Comparison of ENCODE assay signal across 24 cellular contexts in genomic region chr5:133939668-133940067, GRCh38. TPM values are rescaled to one million over a fixed set of nuclear protein-coding genes. Genes with fewer than 3 reads are reported as not detected.
DNase-seq lines count a peak whose midpoint lies in the region; ATAC-seq and TF ChIP-seq lines count a peak whose summit lies in the region.
"Had no signal": no experiment of that assay in that cellular context is flagged by ENCODE, and none has a peak within 500 bp of the region (broad histone marks: within the 10 kb centered on the region; RNA-seq: fewer than 3 reads in every experiment).

No MANE protein-coding gene starts in this region.

- peak overlapping the region; percentile 29 for H3K27ac Mint-ChIP-seq in activated CD4-positive, alpha-beta T cell treated with anti-CD3 and anti-CD28 coated beads, Interleukin-2, amount 10 ng/mL, durations not matched to agents 24 days and 14 days
- H3K27ac Mint-ChIP-seq in activated T-helper 2 cell treated with anti-CD3 and anti-CD28 coated beads, Interferon-gamma antibody, Interleukin-2, Interleukin-4, amounts not matched to agents 10 μg/mL and 5 μg/mL and 100 μg/mL, durations not matched to agents 14 hours and 24 hours and 36 hours = peak overlapping the region; percentile 5
- H3K27ac Mint-ChIP-seq in stimulated activated memory B cell treated with anti-CD40 and anti-IgM and Interleukin-4, amounts not matched to agents 10 μg/mL and 1 μg/mL and 100 μg/mL, for 72 hours = peak overlapping the region; percentile 62
- no peak overlapping the region for H3K27ac Mint-ChIP-seq in progenitor cell of endocrine pancreas
- H3K27ac Mint-ChIP-seq: activated CD4-positive, alpha-beta T cell treated with anti-CD3 and anti-CD28 coated beads for 36 hours; activated T-cell treated with anti-CD3 and anti-CD28 coated beads, Interleukin-2, amount 50 U/mL, for 24 hours; dendritic cell treated with granulocyte-macrophage colony-stimulating factor and Interleukin-4, amounts not matched to agents 40 ng/mL and 50 ng/mL, for 4 days; T-helper 2 cell treated with Interferon-gamma antibody and Interleukin-4, amounts not matched to agents 5 μg/mL and 100 μg/mL, for 36 hours had no signal

- H3K36me3 Mint-ChIP-seq in activated CD4-positive, alpha-beta T cell treated with anti-CD3 and anti-CD28 coated beads, Interleukin-2, amount 10 ng/mL, durations not matched to agents 24 days and 14 days (ENCODE audit: low read depth) = no peaks in the 10 kb centered on the region
- H3K36me3 Mint-ChIP-seq in activated T-helper 2 cell treated with anti-CD3 and anti-CD28 coated beads, Interferon-gamma antibody, Interleukin-2, Interleukin-4, amounts not matched to agents 10 μg/mL and 5 μg/mL and 100 μg/mL, durations not matched to agents 14 hours and 24 hours and 36 hours (ENCODE audit: low read depth) = no peaks in the 10 kb centered on the region
- peaks cover 5% of the 10 kb centered on the region for H3K36me3 Mint-ChIP-seq in stimulated activated memory B cell treated with anti-CD40 and anti-IgM and Interleukin-4, amounts not matched to agents 10 μg/mL and 1 μg/mL and 100 μg/mL, for 72 hours
- H3K36me3 Mint-ChIP-seq in progenitor cell of endocrine pancreas (ENCODE audit: insufficient read depth) = no peaks in the 10 kb centered on the region
- H3K36me3 Mint-ChIP-seq: immature natural killer cell had no signal

- H3K4me3 Mint-ChIP-seq in activated CD4-positive, alpha-beta T cell treated with anti-CD3 and anti-CD28 coated beads, Interleukin-2, amount 10 ng/mL, durations not matched to agents 24 days and 14 days = no peak overlapping the region
- H3K4me3 Mint-ChIP-seq in activated T-helper 2 cell treated with anti-CD3 and anti-CD28 coated beads, Interferon-gamma antibody, Interleukin-2, Interleukin-4, amounts not matched to agents 10 μg/mL and 5 μg/mL and 100 μg/mL, durations not matched to agents 14 hours and 24 hours and 36 hours (ENCODE audit: low read depth) = no peak overlapping the region
- no peak overlapping the region for H3K4me3 Mint-ChIP-seq in stimulated activated memory B cell treated with anti-CD40 and anti-IgM and Interleukin-4, amounts not matched to agents 10 μg/mL and 1 μg/mL and 100 μg/mL, for 72 hours
- no peak overlapping the region for H3K4me3 Mint-ChIP-seq in progenitor cell of endocrine pancreas (ENCODE audit: low read depth)
- H3K4me3 Mint-ChIP-seq: activated CD4-positive, alpha-beta T cell treated with anti-CD3 and anti-CD28 coated beads for 36 hours; activated T-cell treated with anti-CD3 and anti-CD28 coated beads, Interleukin-2, amount 50 U/mL, for 24 hours; central memory CD8-positive, alpha-beta T cell; dendritic cell treated with granulocyte-macrophage colony-stimulating factor and Interleukin-4, amounts not matched to agents 40 ng/mL and 50 ng/mL, for 4 days; immature natural killer cell; neural crest cell; T-helper 2 cell treated with Interferon-gamma antibody and Interleukin-4, amounts not matched to agents 5 μg/mL and 100 μg/mL, for 36 hours had no signal

- intact Hi-C loops in activated CD4-positive, alpha-beta T cell treated with anti-CD3 and anti-CD28 coated beads, Interleukin-2, amount 10 ng/mL, durations not matched to agents 24 days and 14 days (cut with micrococcal nuclease) = loop anchor here (1.0 kb wide), 1 partner anchor 66 kb away; no protein-coding TSS in a partner anchor
- intact Hi-C loops in activated T-helper 2 cell treated with anti-CD3 and anti-CD28 coated beads, Interferon-gamma antibody, Interleukin-2, Interleukin-4, amounts not matched to agents 10 μg/mL and 5 μg/mL and 100 μg/mL, durations not matched to agents 14 hours and 24 hours and 36 hours (cut with micrococcal nuclease) = loop anchor here (5.0 kb wide), 1 partner anchor 517 kb away; no protein-coding TSS in a partner anchor

- H3K27me3 Mint-ChIP-seq in activated CD4-positive, alpha-beta T cell treated with anti-CD3 and anti-CD28 coated beads, Interleukin-2, amount 10 ng/mL, durations not matched to agents 24 days and 14 days = no peaks in the 10 kb centered on the region
- H3K27me3 Mint-ChIP-seq in activated T-helper 2 cell treated with anti-CD3 and anti-CD28 coated beads, Interferon-gamma antibody, Interleukin-2, Interleukin-4, amounts not matched to agents 10 μg/mL and 5 μg/mL and 100 μg/mL, durations not matched to agents 14 hours and 24 hours and 36 hours (ENCODE audit: low read depth) = no peaks in the 10 kb centered on the region
- no peaks in the 10 kb centered on the region for H3K27me3 Mint-ChIP-seq in stimulated activated memory B cell treated with anti-CD40 and anti-IgM and Interleukin-4, amounts not matched to agents 10 μg/mL and 1 μg/mL and 100 μg/mL, for 72 hours
- H3K27me3 Mint-ChIP-seq in progenitor cell of endocrine pancreas = peaks cover 3% of the 10 kb centered on the region
- H3K27me3 Mint-ChIP-seq: activated CD4-positive, alpha-beta T cell treated with anti-CD3 and anti-CD28 coated beads for 36 hours had no signal

- DNase-seq in activated CD4-positive, alpha-beta T cell treated with anti-CD3 and anti-CD28 coated beads, Interleukin-2, amount 10 ng/mL, durations not matched to agents 24 days and 14 days = no peak
- no peak for DNase-seq in activated CD4-positive, alpha-beta T cell treated with anti-CD3 and anti-CD28 coated beads, Interleukin-2, amount 50 U/mL, for 48 hours
- peak; percentile 43 for DNase-seq in MV-4-11 (lab: John Stamatoyannopoulos, UW)
- DNase-seq in activated T-helper 2 cell treated with anti-CD3 and anti-CD28 coated beads, Interferon-gamma antibody, Interleukin-2, Interleukin-4, amounts not matched to agents 10 μg/mL and 5 μg/mL and 100 μg/mL, durations not matched to agents 14 hours and 24 hours and 36 hours (ENCODE audit: low spot score) = no peak
- no peak for DNase-seq in NCI-H2196 (lab: John Stamatoyannopoulos, UW; ENCODE audit: unreplicated experiment)
- no peak for DNase-seq in NCI-H2107 (lab: John Stamatoyannopoulos, UW)
- no peak for DNase-seq in progenitor cell of endocrine pancreas (ENCODE audit: low spot score, unreplicated experiment)
- DNase-seq: activated CD4-positive, alpha-beta T cell treated with anti-CD3 and anti-CD28 coated beads for 36 hours; activated gamma-delta T cell; activated T-cell treated with anti-CD3 and anti-CD28 coated beads, Interleukin-2, amount 50 U/mL, for 24 hours; EL; immature natural killer cell; Karpas-422; left cardiac atrium; NCI-H446 treated with DMSO at 0.1 percent for 48 hours; Peyer's patch; retina; SIG-M5; stimulated activated naive CD4-positive, alpha-beta T cell had no signal

- no peak for ATAC-seq in stimulated activated memory B cell treated with anti-CD40 and anti-IgM and Interleukin-4, amounts not matched to agents 10 μg/mL and 1 μg/mL and 100 μg/mL, for 72 hours
- ATAC-seq: left cardiac atrium had no signal

- H3K9me3 Mint-ChIP-seq in activated CD4-positive, alpha-beta T cell treated with anti-CD3 and anti-CD28 coated beads, Interleukin-2, amount 10 ng/mL, durations not matched to agents 24 days and 14 days = no peaks in the 10 kb centered on the region
- H3K9me3 Mint-ChIP-seq in activated T-helper 2 cell treated with anti-CD3 and anti-CD28 coated beads, Interferon-gamma antibody, Interleukin-2, Interleukin-4, amounts not matched to agents 10 μg/mL and 5 μg/mL and 100 μg/mL, durations not matched to agents 14 hours and 24 hours and 36 hours = no peaks in the 10 kb centered on the region
- peaks cover 11% of the 10 kb centered on the region for H3K9me3 Mint-ChIP-seq in stimulated activated memory B cell treated with anti-CD40 and anti-IgM and Interleukin-4, amounts not matched to agents 10 μg/mL and 1 μg/mL and 100 μg/mL, for 72 hours
- peaks cover 3% of the 10 kb centered on the region for H3K9me3 Mint-ChIP-seq in progenitor cell of endocrine pancreas (ENCODE audit: low read depth)
- H3K9me3 Mint-ChIP-seq: immature natural killer cell; neural crest cell; T-helper 2 cell treated with Interferon-gamma antibody and Interleukin-4, amounts not matched to agents 5 μg/mL and 100 μg/mL, for 36 hours had no signal

- H3K4me1 Mint-ChIP-seq in activated CD4-positive, alpha-beta T cell treated with anti-CD3 and anti-CD28 coated beads, Interleukin-2, amount 10 ng/mL, durations not matched to agents 24 days and 14 days = peaks cover 18% of the 10 kb centered on the region
- peaks cover 11% of the 10 kb centered on the region for H3K4me1 Mint-ChIP-seq in activated T-helper 2 cell treated with anti-CD3 and anti-CD28 coated beads, Interferon-gamma antibody, Interleukin-2, Interleukin-4, amounts not matched to agents 10 μg/mL and 5 μg/mL and 100 μg/mL, durations not matched to agents 14 hours and 24 hours and 36 hours (ENCODE audit: low read depth)
- H3K4me1 Mint-ChIP-seq in stimulated activated memory B cell treated with anti-CD40 and anti-IgM and Interleukin-4, amounts not matched to agents 10 μg/mL and 1 μg/mL and 100 μg/mL, for 72 hours = peaks cover 74% of the 10 kb centered on the region
- H3K4me1 Mint-ChIP-seq in progenitor cell of endocrine pancreas (ENCODE audit: low read depth) = peaks cover 23% of the 10 kb centered on the region
- H3K4me1 Mint-ChIP-seq: central memory CD8-positive, alpha-beta T cell; immature natural killer cell; neural crest cell had no signal

- no peak for TF ChIP-seq CTCF in progenitor cell of endocrine pancreas (IDR thresholded peaks at IDR 0.05; ENCODE audit: unreplicated experiment)

RNA-seq across cellular contexts. Expression of gene C5orf15, which starts 28.8 kb away (rescaled TPM):
- 41.4 and 45.0 TPM in 2 replicates for total RNA-seq in activated CD4-positive, alpha-beta T cell treated with anti-CD3 and anti-CD28 coated beads, Interleukin-2, amount 10 ng/mL, durations not matched to agents 24 days and 14 days
- total RNA-seq in activated T-helper 2 cell treated with anti-CD3 and anti-CD28 coated beads, Interferon-gamma antibody, Interleukin-2, Interleukin-4, amounts not matched to agents 10 μg/mL and 5 μg/mL and 100 μg/mL, durations not matched to agents 14 hours and 24 hours and 36 hours = 63.7 and 66.7 TPM in 2 replicates
- total RNA-seq in progenitor cell of endocrine pancreas = 52.0 and 58.5 TPM in 2 replicates
